Comparison of ENCODE assay signal across 8 cellular contexts in genomic region chr7:44431091-44431608, GRCh38. TPM values are rescaled to one million over a fixed set of nuclear protein-coding genes. Genes with fewer than 3 reads are reported as not detected.
DNase-seq lines count a peak whose midpoint lies in the region; ATAC-seq and TF ChIP-seq lines count a peak whose summit lies in the region.

No MANE protein-coding gene starts in this region.

- H3K9me3 ChIP-seq in BE2C (no peaks in the 10 kb centered on the region), right lobe of liver (no peaks in the 10 kb centered on the region)

- TF ChIP-seq POLR2A in right lobe of liver (IDR thresholded peaks at IDR 0.05): no peak

- H3K27ac Mint-ChIP-seq in activated T-helper 17 cell treated with anti-CD3 and anti-CD28 coated beads, Interleukin-2, amount 50 U/mL, for 72 hours: no peak overlapping the region
- H3K27ac Mint-ChIP-seq in CD14-positive monocyte: peak overlapping the region in 2 of 7 donors; percentile 30 to 58

- no peaks in the 10 kb centered on the region for H3K9me3 Mint-ChIP-seq in activated T-helper 17 cell treated with anti-CD3 and anti-CD28 coated beads, Interleukin-2, amount 50 U/mL, for 72 hours
- peaks cover 0 to 2% (median 0%) of the 10 kb centered on the region in 7 donors for H3K9me3 Mint-ChIP-seq in CD14-positive monocyte

- peaks cover 31% of the 10 kb centered on the region for H3K4me1 Mint-ChIP-seq in activated T-helper 17 cell treated with anti-CD3 and anti-CD28 coated beads, Interleukin-2, amount 50 U/mL, for 72 hours
- H3K4me1 Mint-ChIP-seq in CD14-positive monocyte: no peaks in the 10 kb centered on the region

- H3K27me3 ChIP-seq in BE2C (no peaks in the 10 kb centered on the region), right lobe of liver (no peaks in the 10 kb centered on the region)

- H3K4me3 Mint-ChIP-seq in activated T-helper 17 cell treated with anti-CD3 and anti-CD28 coated beads, Interleukin-2, amount 50 U/mL, for 72 hours: no peak overlapping the region
- H3K4me3 Mint-ChIP-seq in CD14-positive monocyte: no peak overlapping the region

- 42% methylated on average over 1 of the region's 2 CpGs for WGBS in right lobe of liver (ENCODE audit: insufficient coverage, low coverage, low lambda C conversion rate, missing lambda C conversion rate)

- H3K27me3 Mint-ChIP-seq in activated T-helper 17 cell treated with anti-CD3 and anti-CD28 coated beads, Interleukin-2, amount 50 U/mL, for 72 hours: no peaks in the 10 kb centered on the region
- no peaks in the 10 kb centered on the region for H3K27me3 Mint-ChIP-seq in CD14-positive monocyte (ENCODE audit: low read depth in 3 of 3)

- peaks cover 39% of the 10 kb centered on the region for H3K36me3 Mint-ChIP-seq in activated T-helper 17 cell treated with anti-CD3 and anti-CD28 coated beads, Interleukin-2, amount 50 U/mL, for 72 hours (ENCODE audit: low read depth)
- peaks cover 25 to 42% of the 10 kb centered on the region in 2 donors for H3K36me3 Mint-ChIP-seq in CD14-positive monocyte

- H3K4me3 ChIP-seq in BE2C (ENCODE audit: low read depth, low read length) (no peak overlapping the region), right lobe of liver (no peak overlapping the region)

- H3K27ac ChIP-seq in right lobe of liver: no peak overlapping the region

- intact Hi-C loops in right lobe of liver (cut with DNase I): no loop called here
- intact Hi-C loops in CD14-positive monocyte (cut with micrococcal nuclease): no loop called here

- peak; percentile 35 for TF ChIP-seq CTCF in BE2C (IDR thresholded peaks at IDR 0.05; ENCODE audit: low read depth, low read length)
- TF ChIP-seq CTCF in right lobe of liver (IDR thresholded peaks at IDR 0.05): peak in 3 of 4 donors; percentile 14 to 31 (median 22)
- TF ChIP-seq CTCF in CD14-positive monocyte (IDR thresholded peaks at IDR 0.05): no peak

- DNase-seq in BE2C (peak; percentile 46), right lobe of liver (no peak), NCI-H1105 treated with DMSO at 0.1 percent for 48 hours (lab: John Stamatoyannopoulos, UW) (no peak), SW 1271 (lab: John Stamatoyannopoulos, UW) (no peak), CD14-positive monocyte (ENCODE audit: low spot score) (no peak)

- peaks cover 14% of the 10 kb centered on the region for H3K36me3 ChIP-seq in BE2C
- H3K36me3 ChIP-seq in right lobe of liver: peaks cover 0 to 10% (median 0%) of the 10 kb centered on the region in 4 donors

- no peaks in the 10 kb centered on the region for H3K4me1 ChIP-seq in BE2C
- no peaks in the 10 kb centered on the region for H3K4me1 ChIP-seq in right lobe of liver

- peak; percentile 60 for ATAC-seq in GM18907 (IDR thresholded peaks at IDR 0.05; ENCODE audit: unreplicated experiment)
- peak; percentile 51 for ATAC-seq in HG03565 (IDR thresholded peaks at IDR 0.05; ENCODE audit: unreplicated experiment)
- ATAC-seq in activated T-helper 17 cell treated with anti-CD3 and anti-CD28 coated beads, Interleukin-2, amount 50 U/mL, for 72 hours (replicated peaks): peak; percentile 24
- ATAC-seq in right lobe of liver: peak; percentile 72 to 78 (median 75)

RNA-seq across cellular contexts. Expression of gene NUDCD3, which starts 59.3 kb away (rescaled TPM):
- 180 TPM for polyA plus RNA-seq in BE2C (2012; ENCODE audit: insufficient read depth, insufficient read length, low read depth)
- total RNA-seq in activated T-helper 17 cell treated with anti-CD3 and anti-CD28 coated beads, Interleukin-2, amount 50 U/mL, for 72 hours: 100 to 1,000 TPM in 1 of 2 donors, 10 to 100 TPM in 1; 96.4 to 101 TPM
- total RNA-seq in right lobe of liver: 10 to 100 TPM; 24.4 to 47.1 (median 42.5) TPM
- polyA plus RNA-seq in CD14-positive monocyte: 10 to 100 TPM; 21.6 to 26.5 TPM

Comparison
In these comparisons a context has a peak if more than half of its experiments do, and no peak if none do; other contexts are left out.
1. ATAC-seq: peak in every context shown above with its lines; median percentile 75 in right lobe of liver; 60 in GM18907; 51 in HG03565; 24 in activated T-helper 17 cell treated with anti-CD3 and anti-CD28 coated beads, Interleukin-2, amount 50 U/mL, for 72 hours.